Comparison of ENCODE assay signal across 29 cellular contexts in the genomic region with DNA sequence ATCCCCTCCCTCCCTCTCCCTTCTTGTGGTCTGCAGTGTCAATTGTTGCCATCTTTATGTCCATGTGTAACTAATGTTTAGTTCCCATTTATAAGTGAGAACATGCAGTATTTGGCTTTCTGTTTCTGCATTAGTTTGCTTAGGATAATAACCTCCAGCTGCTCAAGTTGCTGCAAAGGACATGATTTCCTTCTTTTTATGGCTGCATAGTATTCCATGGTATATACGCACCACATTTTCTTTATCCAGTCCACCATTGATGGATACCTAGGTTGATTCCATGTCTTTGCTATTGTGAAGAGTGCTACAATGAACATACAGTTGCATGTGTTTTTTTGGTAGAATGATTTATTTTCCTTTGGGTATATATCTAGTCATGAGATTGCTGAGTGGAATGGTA.
"Had no signal": no experiment of that assay in that cellular context is flagged by ENCODE, and none has a peak within 500 bp of the region (broad histone marks: within the 10 kb centered on the region; RNA-seq: fewer than 3 reads in every experiment).

No MANE protein-coding gene starts in this region.

- H3K36me3 ChIP-seq: esophagus muscularis mucosa, gastroesophageal sphincter, heart right ventricle, left lung, ovary, stomach, thyroid gland had no signal

- H3K27ac Mint-ChIP-seq: endodermal cell, mesothelial cell of epicardium had no signal

- H3K4me1 ChIP-seq: foreskin keratinocyte, psoas muscle, thyroid gland had no signal

- H3K4me3 Mint-ChIP-seq: endodermal cell, mesothelial cell of epicardium had no signal

- DNase-seq: dorsolateral prefrontal cortex; effector CD8-positive, alpha-beta T cell; endodermal cell; foreskin keratinocyte; glutamatergic neuron; heart right ventricle; hippocampal formation; left cardiac atrium; left lung; mesenchymal stem cell; mucosa of descending colon; naive B cell; occipital lobe; ovary; posterior cingulate gyrus; psoas muscle; right cardiac atrium; small intestine; stimulated activated CD4-positive, alpha-beta T cell treated with anti-CD3 and anti-CD28 coated beads, Interleukin-12 subunit alpha, Interleukin-12 subunit beta, amount 100 ng/mL, for 4 hours; stimulated activated CD4-positive, alpha-beta T cell treated with anti-CD3 and anti-CD28 coated beads, Interleukin-1b, Interleukin-23, amount 100 ng/mL, for 48 hours; stimulated activated CD4-positive, alpha-beta T cell treated with anti-CD3 and anti-CD28 coated beads, Interleukin-4, amount 100 ng/mL, for 1 hour; stimulated activated CD8-positive, alpha-beta memory T cell treated with anti-CD3 and anti-CD28 coated beads, Interleukin-4, amount 100 ng/mL, for 48 hours; stimulated activated naive CD4-positive, alpha-beta T cell treated with Interleukin-2 at 50 U/mL for 16 hours; stomach; thyroid gland; trophoblast cell had no signal

- H3K27me3 ChIP-seq: dorsolateral prefrontal cortex, esophagus muscularis mucosa, gastroesophageal sphincter, heart right ventricle, left lung, ovary, stomach, thyroid gland had no signal

- H3K36me3 Mint-ChIP-seq: mesothelial cell of epicardium had no signal

- H3K4me3 ChIP-seq: dorsolateral prefrontal cortex, esophagus muscularis mucosa, gastroesophageal sphincter, heart right ventricle, left lung, mucosa of descending colon, ovary, psoas muscle, stomach, thyroid gland had no signal

- H3K27ac ChIP-seq: esophagus muscularis mucosa, foreskin keratinocyte, heart right ventricle, left lung, ovary, psoas muscle, stomach, thyroid gland had no signal

- H3K9me3 ChIP-seq: gastroesophageal sphincter, left lung, mucosa of descending colon, ovary, thyroid gland had no signal

- ATAC-seq: foreskin keratinocyte, gastroesophageal sphincter, heart right ventricle, left cardiac atrium, left lung, mucosa of descending colon, psoas muscle, right cardiac atrium had no signal
